1 cellular context compared by ENCODE assay signal in genomic region chr5:140347382-140347781, GRCh38.
TF ChIP-seq lines count a peak whose summit lies in the region.

No MANE protein-coding gene starts in this region.

TF ChIP-seq in endothelial cell of umbilical vein, 7 proteins besides CTCF, POLR2A, EP300 and RAD21:
- TF ChIP-seq GATA2 (IDR thresholded peaks at IDR 0.05; ENCODE audit: insufficient read depth, insufficient read length, low read depth, low read length), result no peak
- TF ChIP-seq MAX (IDR thresholded peaks at IDR 0.05; ENCODE audit: insufficient read depth, insufficient read length), result no peak
- TF ChIP-seq FOS (IDR thresholded peaks at IDR 0.05; ENCODE audit: borderline replicate concordance, insufficient read depth, low read length), result no peak
- no peak for TF ChIP-seq POLR2AphosphoS5 (IDR thresholded peaks at IDR 0.05; ENCODE audit: insufficient read depth, low read depth, low read length)
- no peak for TF ChIP-seq EZH2 (IDR thresholded peaks at IDR 0.05; ENCODE audit: borderline replicate concordance, low read depth, low read length, severe bottlenecking)
- TF ChIP-seq MYC (IDR thresholded peaks at IDR 0.05; ENCODE audit: low read depth, low read length), result no peak
- no peak for TF ChIP-seq JUN (IDR thresholded peaks at IDR 0.05; ENCODE audit: borderline replicate concordance, insufficient read depth, insufficient read length, low read depth)
